Comparison of ENCODE assay signal across 8 cellular contexts in the genomic region with DNA sequence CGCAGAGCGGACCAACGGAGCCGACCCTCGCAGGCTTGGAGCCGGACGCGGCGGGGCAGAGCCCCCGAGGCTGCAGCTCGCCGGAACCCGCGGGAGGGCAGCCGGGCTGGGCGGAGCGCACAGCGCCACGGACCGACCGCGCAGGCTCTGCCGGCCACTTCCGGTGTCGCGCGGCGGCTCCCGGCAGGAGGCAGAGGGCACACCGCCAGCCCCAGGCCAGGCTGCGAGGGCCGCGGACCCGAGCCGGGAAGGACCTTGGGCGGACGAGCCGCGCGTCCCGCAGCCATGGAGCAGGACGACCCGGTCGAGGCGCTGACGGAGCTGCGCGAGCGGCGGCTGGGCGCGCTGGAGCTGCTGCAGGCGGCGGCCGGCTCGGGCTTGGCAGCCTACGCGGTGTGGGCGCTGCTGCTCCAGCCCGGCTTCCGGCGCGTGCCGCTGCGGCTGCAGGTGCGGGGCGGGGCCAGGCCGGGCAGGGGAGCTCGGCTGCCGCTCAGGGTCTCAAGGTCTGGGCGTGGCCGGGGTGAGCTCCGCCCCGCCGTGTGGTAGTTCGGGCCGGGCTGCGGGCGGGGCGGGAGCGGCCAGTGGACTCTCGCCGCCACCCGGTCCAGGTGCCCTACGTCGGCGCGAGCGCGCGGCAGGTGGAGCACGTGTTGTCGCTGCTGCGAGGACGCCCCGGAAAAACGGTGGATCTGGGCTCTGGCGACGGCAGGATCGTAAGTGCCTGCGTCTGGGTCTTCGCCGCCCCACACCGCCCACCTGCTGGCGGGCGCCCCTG. TPM values are rescaled to one million over a fixed set of nuclear protein-coding genes. Genes with fewer than 3 reads are reported as not detected.
A peak's percentile ranks its signal among the peaks of the same experiment; 100 is the strongest.
DNase-seq lines count a peak whose midpoint lies in the region; ATAC-seq and TF ChIP-seq lines count a peak whose summit lies in the region.

Gene ANTKMT, plus strand, starts transcription at position 157 of the 775 bp plus-strand sequence. Its CDS starts 129 bp downstream, at position 286.

- H3K4me1 ChIP-seq in left lung, result peaks cover 11 to 36% of the 10 kb centered on the region in 2 donors

- peaks cover 6% of the 10 kb centered on the region for H3K27me3 Mint-ChIP-seq in activated CD4-positive, alpha-beta T cell treated with anti-CD3 and anti-CD28 coated beads, Interleukin-2, amount 10 ng/mL, durations not matched to agents 7 days and 5 days

- peak within 1 kb of the TSS; percentile 77 to 80 for H3K4me3 ChIP-seq in left lung

- POLR2A ChIA-PET in activated CD4-positive, alpha-beta T cell treated with anti-CD3 and anti-CD28 coated beads, Interleukin-2, amount 10 ng/mL, durations not matched to agents 7 days and 5 days (lab: Charles Lee), result interaction anchor here (0.8 to 1.1 kb wide), 3 partner anchors 26 to 85 kb away, joined by 3 to 4 read pairs (median 3); partner anchors contain the start of gene METTL26

- peak within 1 kb of the TSS; percentile 76 for H3K27ac Mint-ChIP-seq in activated CD4-positive, alpha-beta T cell treated with anti-CD3 and anti-CD28 coated beads, Interleukin-2, amount 10 ng/mL, durations not matched to agents 7 days and 5 days

- peaks cover 0 to 4% of the 10 kb centered on the region in 2 donors for H3K36me3 ChIP-seq in left lung

- ATAC-seq in GM18909 (IDR thresholded peaks at IDR 0.05; ENCODE audit: poor library complexity, unreplicated experiment), result peak; percentile 70
- peak; percentile 57 for ATAC-seq in HG03139 (IDR thresholded peaks at IDR 0.05; ENCODE audit: unreplicated experiment)
- ATAC-seq in left lung, result peak; percentile 85

- H3K4me1 Mint-ChIP-seq in activated CD4-positive, alpha-beta T cell treated with anti-CD3 and anti-CD28 coated beads, Interleukin-2, amount 10 ng/mL, durations not matched to agents 7 days and 5 days, result peaks cover 14% of the 10 kb centered on the region

- CTCF ChIA-PET in activated CD4-positive, alpha-beta T cell treated with anti-CD3 and anti-CD28 coated beads, Interleukin-2, amount 10 ng/mL, durations not matched to agents 7 days and 5 days (lab: Charles Lee), result interaction anchor here (0.6 to 2.2 kb wide), 7 partner anchors 9 to 895 kb away, joined by 3 to 9 read pairs (median 4); partner anchors contain the start of genes CHTF18, CIAO3 and RPUSD1

- peak within 1 kb of the TSS; percentile 68 for H3K4me3 Mint-ChIP-seq in activated CD4-positive, alpha-beta T cell treated with anti-CD3 and anti-CD28 coated beads, Interleukin-2, amount 10 ng/mL, durations not matched to agents 7 days and 5 days

- DNase-seq in Ammon's horn (ENCODE audit: low spot score) (peak; percentile 76), NCI-H460 (ENCODE audit: extremely low read depth, low read depth) (peak; percentile 80), dermis blood vessel endothelial cell (peak; percentile 71), left lung (peak; percentile 84 to 95)
- peak; percentile 68 for DNase-seq in activated CD4-positive, alpha-beta T cell treated with anti-CD3 and anti-CD28 coated beads, Interleukin-2, amount 10 ng/mL, durations not matched to agents 7 days and 5 days
- DNase-seq in stimulated activated CD4-positive, alpha-beta T cell treated with anti-CD3 and anti-CD28 coated beads, Interleukin-4, amount 100 ng/mL, for 1 hour, result peak; percentile 74

- H3K9me3 ChIP-seq in left lung, result no peaks in the 10 kb centered on the region

- H3K27me3 ChIP-seq in left lung, result peaks cover 0 to 42% of the 10 kb centered on the region in 2 donors

- no peak for TF ChIP-seq CTCF in left lung (IDR thresholded peaks at IDR 0.05)

- intact Hi-C loops in left lung (cut with DNase I), result no loop called here

- no peaks in the 10 kb centered on the region for H3K36me3 Mint-ChIP-seq in activated CD4-positive, alpha-beta T cell treated with anti-CD3 and anti-CD28 coated beads, Interleukin-2, amount 10 ng/mL, durations not matched to agents 7 days and 5 days (ENCODE audit: low read depth)

- peak within 1 kb of the TSS; percentile 86 to 87 for H3K27ac ChIP-seq in left lung

- H3K9me3 Mint-ChIP-seq in activated CD4-positive, alpha-beta T cell treated with anti-CD3 and anti-CD28 coated beads, Interleukin-2, amount 10 ng/mL, durations not matched to agents 7 days and 5 days, result no peaks in the 10 kb centered on the region

RNA-seq across cellular contexts. Expression of gene ANTKMT, which starts in this region (rescaled TPM):
- total RNA-seq in NCI-H460 (2014; rRNA removed; shearing (Covaris generic)), result 19.9 and 22.9 TPM in 2 replicates
- polyA plus RNA-seq in NCI-H460 (2014; cell fraction: nucleus; rRNA removed), result 120 and 124 TPM in 2 replicates
- total RNA-seq in activated CD4-positive, alpha-beta T cell treated with anti-CD3 and anti-CD28 coated beads, Interleukin-2, amount 10 ng/mL, durations not matched to agents 7 days and 5 days, result 1 to 10 TPM; 5.5 to 8.7 TPM
- total RNA-seq in dermis blood vessel endothelial cell (25.5 and 47.5 TPM in 2 replicates), left lung (10 to 100 TPM; 45.8 to 52.9 TPM)

Comparison
In these comparisons a context has a peak if more than half of its experiments do, and no peak if none do; other contexts are left out.
1. Peak in every context shown above with its lines: DNase-seq, ATAC-seq, H3K4me3 ChIP-seq and H3K27ac ChIP-seq.